Comparison of ENCODE assay signal across 15 cellular contexts in the genomic region with DNA sequence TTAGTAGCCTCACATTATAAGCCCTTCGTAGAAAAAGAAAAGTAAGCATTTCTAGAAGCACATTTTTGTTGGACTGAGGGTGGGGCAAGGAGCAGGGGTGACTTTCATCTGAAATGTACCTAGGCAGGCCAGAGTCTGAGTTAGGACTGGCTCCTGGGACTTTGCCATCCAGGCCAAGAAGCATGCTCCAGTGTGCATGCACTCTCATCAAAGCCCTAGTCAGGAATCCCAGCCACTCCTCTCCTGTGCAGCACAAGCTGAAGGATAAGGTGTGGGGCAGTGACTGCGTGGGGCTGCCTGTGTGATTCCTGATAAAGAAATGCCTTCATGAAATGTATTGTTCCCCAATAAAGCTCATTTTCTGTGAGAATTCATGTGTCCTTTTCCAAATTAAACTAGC.
DNase-seq lines count a peak whose midpoint lies in the region; ATAC-seq, FAIRE-seq and TF ChIP-seq lines count a peak whose summit lies in the region.
"Had no signal": no experiment of that assay in that cellular context is flagged by ENCODE, and none has a peak within 500 bp of the region (broad histone marks: within the 10 kb centered on the region; RNA-seq: fewer than 3 reads in every experiment).

No MANE protein-coding gene starts in this region.

- no peaks in the 10 kb centered on the region for H3K27me3 Mint-ChIP-seq in stimulated activated memory B cell treated with anti-CD40 and anti-IgM and Interleukin-4, amounts not matched to agents 10 μg/mL and 1 μg/mL and 100 μg/mL, for 72 hours
- H3K27me3 Mint-ChIP-seq in endodermal cell (ENCODE audit: insufficient read depth) = no peaks in the 10 kb centered on the region
- H3K27me3 Mint-ChIP-seq: CD4-positive, CD25-positive, alpha-beta regulatory T cell had no signal

- 69% methylated on average over 2 of the region's 2 CpGs for WGBS in GM12878 (ENCODE audit: insufficient coverage, insufficient replicate concordance, low lambda C conversion rate, missing lambda C conversion rate)
- 76 to 95% methylated on average over 2 of the region's 2 CpGs for WGBS in endodermal cell (ENCODE audit: insufficient coverage in 1 of 2, insufficient read length in 1 of 2), 2 experiments

- peaks cover 26% of the 10 kb centered on the region for H3K4me1 Mint-ChIP-seq in stimulated activated memory B cell treated with anti-CD40 and anti-IgM and Interleukin-4, amounts not matched to agents 10 μg/mL and 1 μg/mL and 100 μg/mL, for 72 hours
- no peaks in the 10 kb centered on the region for H3K4me1 Mint-ChIP-seq in endodermal cell
- H3K4me1 Mint-ChIP-seq: GM23338 had no signal

- H3K4me2 ChIP-seq in BLaER1 treated with 17β-estradiol and CSF1 and Interleukin-3, amounts not matched to agents 10 nM and 100 nM = peak overlapping the region in 7 of 11 experiments; percentile 10 to 44 (median 31); a peak in 9 of 22 replicates
- peak overlapping the region; percentile 58 for H3K4me2 ChIP-seq in Karpas-422 (ENCODE audit: low read depth, low read length, poor library complexity, severe bottlenecking)
- no peak overlapping the region for H3K4me2 ChIP-seq in GM12878 (ENCODE audit: control insufficient read depth, insufficient read depth)
- H3K4me2 ChIP-seq: BLaER1, GM23338 had no signal

- H3K4me1 ChIP-seq in BLaER1 treated with 17β-estradiol and CSF1 and Interleukin-3, amounts not matched to agents 10 nM and 100 nM = peaks cover 0 to 11% (median 9%) of the 10 kb centered on the region in 10 experiments; a peak in 15 of 20 replicates
- H3K4me1 ChIP-seq in Karpas-422 (ENCODE audit: low read length) (peaks cover 18% of the 10 kb centered on the region), GM12878 (ENCODE audit: control insufficient read depth, insufficient read depth, low read length) (peaks cover 5% of the 10 kb centered on the region; the same call in 1 of the 2 replicates), endodermal cell (ENCODE audit: control insufficient read depth, insufficient read depth, low read length) (no peaks in the 10 kb centered on the region)

- TF ChIP-seq RAD21 in GM12878 (IDR thresholded peaks at IDR 0.05; ENCODE audit: insufficient read depth, low read depth, low read length) = no peak

- CTCF ChIA-PET in GM12878 (lab: Yijun Ruan, JAX) = interaction anchor here (0.8 to 1.2 kb wide), 5 partner anchors 8 to 88 kb away, joined by 3 read pairs; a partner anchor contains a TSS

- TF ChIP-seq EP300 in GM12878 (IDR thresholded peaks at IDR 0.05; ENCODE audit: borderline replicate concordance in 1 of 2, control insufficient read depth in 1 of 2, low read depth in 2 of 2, low read length in 2 of 2) = no peak

- POLR2A ChIA-PET in GM12878 (lab: Charles Lee) = interaction anchor here (0.6 to 0.9 kb wide), 3 partner anchors 32 to 139 kb away, joined by 3 to 4 read pairs (median 3); a partner anchor contains a TSS

- peaks cover 4% of the 10 kb centered on the region for H3K36me3 Mint-ChIP-seq in stimulated activated memory B cell treated with anti-CD40 and anti-IgM and Interleukin-4, amounts not matched to agents 10 μg/mL and 1 μg/mL and 100 μg/mL, for 72 hours
- peaks cover 8% of the 10 kb centered on the region for H3K36me3 Mint-ChIP-seq in endodermal cell (ENCODE audit: low read depth)
- H3K36me3 Mint-ChIP-seq: CD4-positive, CD25-positive, alpha-beta regulatory T cell had no signal

- 0 out of 22 replicates have a peak overlapping the region, but pooled peaks of 1 of the 11 experiments have one; percentile 7 for H3K27ac ChIP-seq in BLaER1 treated with 17β-estradiol and CSF1 and Interleukin-3, amounts not matched to agents 10 nM and 100 nM
- H3K27ac ChIP-seq in Karpas-422 (ENCODE audit: low read length) (no peak overlapping the region), GM12878 (ENCODE audit: control insufficient read depth, insufficient read depth) (no peak overlapping the region), endodermal cell (ENCODE audit: low read depth, low read length) (no peak overlapping the region)
- H3K27ac ChIP-seq: BLaER1 had no signal

- H3K79me2 ChIP-seq in Karpas-422 (ENCODE audit: low read length) = no peaks in the 10 kb centered on the region
- H3K79me2 ChIP-seq in GM12878 (ENCODE audit: control insufficient read depth, insufficient read depth, low read length) = no peaks in the 10 kb centered on the region

- H3K27me3 ChIP-seq in BLaER1 treated with 17β-estradiol and CSF1 and Interleukin-3, amounts not matched to agents 10 nM and 100 nM = no peaks in the 10 kb centered on the region
- no peaks in the 10 kb centered on the region for H3K27me3 ChIP-seq in Karpas-422 (ENCODE audit: low read length)
- no peaks in the 10 kb centered on the region for H3K27me3 ChIP-seq in GM12878 (replicated peaks in 1 of 2; ENCODE audit: control insufficient read depth in 2 of 2, insufficient read depth in 2 of 2, low read length in 1 of 2)
- no peaks in the 10 kb centered on the region for H3K27me3 ChIP-seq in endodermal cell (ENCODE audit: control insufficient read depth, insufficient read depth, low read length, poor library complexity, severe bottlenecking)
- H3K27me3 ChIP-seq: BLaER1 had no signal

- peak overlapping the region; percentile 79 for H3K27ac Mint-ChIP-seq in stimulated activated memory B cell treated with anti-CD40 and anti-IgM and Interleukin-4, amounts not matched to agents 10 μg/mL and 1 μg/mL and 100 μg/mL, for 72 hours
- H3K27ac Mint-ChIP-seq in endodermal cell = no peak overlapping the region
- H3K27ac Mint-ChIP-seq: CD4-positive, CD25-positive, alpha-beta regulatory T cell; GM23338 had no signal

- H3K9me3 Mint-ChIP-seq in stimulated activated memory B cell treated with anti-CD40 and anti-IgM and Interleukin-4, amounts not matched to agents 10 μg/mL and 1 μg/mL and 100 μg/mL, for 72 hours = peaks cover 10% of the 10 kb centered on the region
- peaks cover 35% of the 10 kb centered on the region for H3K9me3 Mint-ChIP-seq in endodermal cell

- H3K4me3 ChIP-seq in BLaER1 treated with 17β-estradiol and CSF1 and Interleukin-3, amounts not matched to agents 10 nM and 100 nM = no peak overlapping the region
- no peak overlapping the region for H3K4me3 ChIP-seq in Karpas-422 (ENCODE audit: low read length)
- no peak overlapping the region for H3K4me3 ChIP-seq in GM12878
- no peak overlapping the region for H3K4me3 ChIP-seq in endodermal cell (ENCODE audit: low read length)
- H3K4me3 ChIP-seq: BLaER1, GM23338 had no signal

- H3K36me3 ChIP-seq in BLaER1 treated with 17β-estradiol and CSF1 and Interleukin-3, amounts not matched to agents 10 nM and 100 nM = peaks cover 0 to 3% (median 0%) of the 10 kb centered on the region in 11 experiments; a peak in 2 of 22 replicates
- H3K36me3 ChIP-seq in Karpas-422 (ENCODE audit: insufficient read depth, low read length) (no peaks in the 10 kb centered on the region), GM12878 (ENCODE audit: control insufficient read depth in 2 of 2, insufficient read depth in 2 of 2, low read length in 1 of 2) (no peaks in the 10 kb centered on the region), endodermal cell (ENCODE audit: control insufficient read depth, insufficient read depth, low read length) (no peaks in the 10 kb centered on the region)
- H3K36me3 ChIP-seq: BLaER1 had no signal

- TF ChIP-seq POLR2A in GM12878 (IDR thresholded peaks at IDR 0.05; ENCODE audit: low read depth, low read length) = no peak

- intact Hi-C loops in GM12878 (cut with micrococcal nuclease; ENCODE audit: unreplicated experiment) = loop anchor here (5.0 kb wide), 1 partner anchor 189 kb away; no protein-coding TSS in a partner anchor

- H4K20me1 ChIP-seq in BLaER1 treated with 17β-estradiol and CSF1 and Interleukin-3, amounts not matched to agents 10 nM and 100 nM = no peaks in the 10 kb centered on the region
- H4K20me1 ChIP-seq in Karpas-422 (ENCODE audit: insufficient read depth, low read depth, low read length) (no peaks in the 10 kb centered on the region), GM12878 (ENCODE audit: control insufficient read depth, insufficient read depth) (no peaks in the 10 kb centered on the region)
- H4K20me1 ChIP-seq: BLaER1 had no signal

- DNase-seq in Karpas-422 (no peak), GM12878 (ENCODE audit: low read depth, low spot score) (no peak), NCI-H1694 treated with DMSO at 0.1 percent for 48 hours (lab: John Stamatoyannopoulos, UW) (no peak), NAMALWA (ENCODE audit: low spot score) (no peak), endodermal cell (no peak)
- DNase-seq: 8988T; CD4-positive, CD25-positive, alpha-beta regulatory T cell; DMS79; H7; IMR-90 had no signal

- in situ Hi-C loops in GM12878 (cut with MboI) = no loop called here

- FAIRE-seq in GM12878 (lab: Jason Lieb, UNC) = no peak
- FAIRE-seq: GM12891 had no signal

- H2AFZ ChIP-seq in Karpas-422 (ENCODE audit: low read length) = no peak overlapping the region
- no peak overlapping the region for H2AFZ ChIP-seq in GM12878 (ENCODE audit: control insufficient read depth, low read depth, low read length)
- H2AFZ ChIP-seq: GM23338 had no signal

- no peak overlapping the region for H3K9ac ChIP-seq in BLaER1 treated with 17β-estradiol and CSF1 and Interleukin-3, amounts not matched to agents 10 nM and 100 nM
- 0 out of 2 replicates have a peak overlapping the region, but pooled peaks have one; percentile 1 for H3K9ac ChIP-seq in Karpas-422 (ENCODE audit: low read length)
- no peak overlapping the region for H3K9ac ChIP-seq in GM12878 (ENCODE audit: control insufficient read depth, insufficient read depth, low read length)
- no peak overlapping the region for H3K9ac ChIP-seq in endodermal cell (ENCODE audit: extremely low read depth, low read length, poor library complexity, severe bottlenecking)
- H3K9ac ChIP-seq: BLaER1 had no signal

- SMC1A ChIA-PET in GM12878 (lab: Charles Lee; ENCODE audit: uncharacterized antibody, unreplicated experiment) = interaction anchor here (0.7 to 3.4 kb wide), 11 partner anchors 11 to 307 kb away, joined by 3 to 11 read pairs (median 5); no protein-coding TSS in a partner anchor

- no peak for TF ChIP-seq CTCF in GM12878 (IDR thresholded peaks at IDR 0.05 in 2 of 3, conservative IDR thresholded peaks at IDR 0.05 in 1 of 3; ENCODE audit: control insufficient read depth in 2 of 3, extremely low read depth in 1 of 3, insufficient read depth in 1 of 3, low read depth in 3 of 3, low read length in 3 of 3)
- TF ChIP-seq CTCF in endodermal cell (conservative IDR thresholded peaks at IDR 0.05) = no peak

- peaks cover 14 to 48% (median 26%) of the 10 kb centered on the region in 11 experiments for H3K9me3 ChIP-seq in BLaER1 treated with 17β-estradiol and CSF1 and Interleukin-3, amounts not matched to agents 10 nM and 100 nM (replicated peaks in 1 of 11)
- H3K9me3 ChIP-seq in Karpas-422 (ENCODE audit: low read length) (no peaks in the 10 kb centered on the region), GM12878 (replicated peaks; ENCODE audit: control insufficient read depth, insufficient read depth, low read length) (peaks cover 4% of the 10 kb centered on the region; the same call in 2 of the 3 replicates), endodermal cell (ENCODE audit: control insufficient read depth, low read length) (peaks cover 20% of the 10 kb centered on the region)

- peak; percentile 27 for ATAC-seq in GM12878
- ATAC-seq in stimulated activated memory B cell treated with anti-CD40 and anti-IgM and Interleukin-4, amounts not matched to agents 10 μg/mL and 1 μg/mL and 100 μg/mL, for 72 hours = peak; percentile 25
- ATAC-seq: GM23338 had no signal

- BruUV-seq in GM12878 (replicated peaks; lab: Mats Ljungman, UMichigan) = no TSS peak

- RAD21 ChIA-PET in GM12878 (lab: Charles Lee; ENCODE audit: unreplicated experiment) = interaction anchor here (1.0 to 1.6 kb wide), 5 partner anchors 76 to 139 kb away, joined by 3 to 9 read pairs (median 4); a partner anchor contains a TSS

- no peak overlapping the region for H3K4me3 Mint-ChIP-seq in stimulated activated memory B cell treated with anti-CD40 and anti-IgM and Interleukin-4, amounts not matched to agents 10 μg/mL and 1 μg/mL and 100 μg/mL, for 72 hours
- no peak overlapping the region for H3K4me3 Mint-ChIP-seq in endodermal cell
- H3K4me3 Mint-ChIP-seq: CD4-positive, CD25-positive, alpha-beta regulatory T cell; GM23338 had no signal

- no peaks in the 10 kb centered on the region for H3K9me2 ChIP-seq in Karpas-422 (replicated peaks; ENCODE audit: insufficient read depth, low read length)
